1 cellular context compared by ENCODE assay signal in genomic region chrX:113315927-113316326, GRCh38.
A peak's percentile ranks its signal among the peaks of the same experiment; 100 is the strongest.
TF ChIP-seq lines count a peak whose summit lies in the region.

No MANE protein-coding gene starts in this region.

TF ChIP-seq in HepG2, 621 proteins besides CTCF, POLR2A, EP300 and RAD21 (continued from another document):
- TF ChIP-seq, protein P1, sequence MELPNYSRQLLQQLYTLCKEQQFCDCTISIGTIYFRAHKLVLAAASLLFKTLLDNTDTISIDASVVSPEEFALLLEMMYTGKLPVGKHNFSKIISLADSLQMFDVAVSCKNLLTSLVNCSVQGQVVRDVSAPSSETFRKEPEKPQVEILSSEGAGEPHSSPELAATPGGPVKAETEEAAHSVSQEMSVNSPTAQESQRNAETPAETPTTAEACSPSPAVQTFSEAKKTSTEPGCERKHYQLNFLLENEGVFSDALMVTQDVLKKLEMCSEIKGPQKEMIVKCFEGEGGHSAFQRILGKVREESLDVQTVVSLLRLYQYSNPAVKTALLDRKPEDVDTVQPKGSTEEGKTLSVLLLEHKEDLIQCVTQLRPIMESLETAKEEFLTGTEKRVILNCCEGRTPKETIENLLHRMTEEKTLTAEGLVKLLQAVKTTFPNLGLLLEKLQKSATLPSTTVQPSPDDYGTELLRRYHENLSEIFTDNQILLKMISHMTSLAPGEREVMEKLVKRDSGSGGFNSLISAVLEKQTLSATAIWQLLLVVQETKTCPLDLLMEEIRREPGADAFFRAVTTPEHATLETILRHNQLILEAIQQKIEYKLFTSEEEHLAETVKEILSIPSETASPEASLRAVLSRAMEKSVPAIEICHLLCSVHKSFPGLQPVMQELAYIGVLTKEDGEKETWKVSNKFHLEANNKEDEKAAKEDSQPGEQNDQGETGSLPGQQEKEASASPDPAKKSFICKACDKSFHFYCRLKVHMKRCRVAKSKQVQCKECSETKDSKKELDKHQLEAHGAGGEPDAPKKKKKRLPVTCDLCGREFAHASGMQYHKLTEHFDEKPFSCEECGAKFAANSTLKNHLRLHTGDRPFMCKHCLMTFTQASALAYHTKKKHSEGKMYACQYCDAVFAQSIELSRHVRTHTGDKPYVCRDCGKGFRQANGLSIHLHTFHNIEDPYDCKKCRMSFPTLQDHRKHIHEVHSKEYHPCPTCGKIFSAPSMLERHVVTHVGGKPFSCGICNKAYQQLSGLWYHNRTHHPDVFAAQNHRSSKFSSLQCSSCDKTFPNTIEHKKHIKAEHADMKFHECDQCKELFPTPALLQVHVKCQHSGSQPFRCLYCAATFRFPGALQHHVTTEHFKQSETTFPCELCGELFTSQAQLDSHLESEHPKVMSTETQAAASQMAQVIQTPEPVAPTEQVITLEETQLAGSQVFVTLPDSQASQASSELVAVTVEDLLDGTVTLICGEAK (IDR thresholded peaks at IDR 0.05), result peak; percentile 58; the same call in 1 of the 2 replicates
- TF ChIP-seq, protein P1 (CRISPR knock-in tag; IDR thresholded peaks at IDR 0.05), result no peak
